ENCODE assay signal across 21 cellular contexts in genomic region chr19:906480-906879, GRCh38. TPM values are rescaled to one million over a fixed set of nuclear protein-coding genes. Genes with fewer than 3 reads are reported as not detected.
A peak's percentile ranks its signal among the peaks of the same experiment; 100 is the strongest.
DNase-seq lines count a peak whose midpoint lies in the region; ATAC-seq, FAIRE-seq and TF ChIP-seq lines count a peak whose summit lies in the region.
"Had no signal": no experiment of that assay in that cellular context is flagged by ENCODE, and none has a peak within 500 bp of the region (broad histone marks: within the 10 kb centered on the region; RNA-seq: fewer than 3 reads in every experiment).

No MANE protein-coding gene starts in this region.

- no peaks in the 10 kb centered on the region for H3K27me3 Mint-ChIP-seq in activated T-cell treated with anti-CD3 and anti-CD28 coated beads, Interleukin-2, amount 50 U/mL, for 24 hours
- no peaks in the 10 kb centered on the region for H3K27me3 Mint-ChIP-seq in type B pancreatic cell

- no peak overlapping the region for H3K4me3 Mint-ChIP-seq in activated T-cell treated with anti-CD3 and anti-CD28 coated beads, Interleukin-2, amount 50 U/mL, for 24 hours
- no peak overlapping the region for H3K4me3 Mint-ChIP-seq in stimulated activated effector memory CD8-positive, alpha-beta T cell treated with anti-CD3 and anti-CD28 coated beads, Interleukin-12 subunit alpha, Interleukin-12 subunit beta, amount 100 ng/mL, for 72 hours
- H3K4me3 Mint-ChIP-seq in type B pancreatic cell, result no peak overlapping the region
- H3K4me3 Mint-ChIP-seq: mesothelial cell of epicardium, WTC11 had no signal

- H3K4me1 Mint-ChIP-seq in activated T-cell treated with anti-CD3 and anti-CD28 coated beads, Interleukin-2, amount 50 U/mL, for 24 hours (ENCODE audit: low read depth), result peaks cover 60% of the 10 kb centered on the region
- H3K4me1 Mint-ChIP-seq in stimulated activated effector memory CD8-positive, alpha-beta T cell treated with anti-CD3 and anti-CD28 coated beads, Interleukin-12 subunit alpha, Interleukin-12 subunit beta, amount 100 ng/mL, for 72 hours, result peaks cover 29% of the 10 kb centered on the region
- peaks cover 12% of the 10 kb centered on the region for H3K4me1 Mint-ChIP-seq in type B pancreatic cell (ENCODE audit: unreplicated experiment)

- H3K27ac Mint-ChIP-seq in activated T-cell treated with anti-CD3 and anti-CD28 coated beads, Interleukin-2, amount 50 U/mL, for 24 hours, result peak overlapping the region; percentile 91
- H3K27ac Mint-ChIP-seq in activated naive CD4-positive, alpha-beta T cell treated with anti-CD3 and anti-CD28 coated beads, Interleukin-2, amount 50 U/mL, for 72 hours, result peak overlapping the region; percentile 95 to 97
- H3K27ac Mint-ChIP-seq in stimulated activated effector memory CD8-positive, alpha-beta T cell treated with anti-CD3 and anti-CD28 coated beads, Interleukin-12 subunit alpha, Interleukin-12 subunit beta, amount 100 ng/mL, for 72 hours, result peak overlapping the region; percentile 37
- H3K27ac Mint-ChIP-seq in type B pancreatic cell, result no peak overlapping the region
- H3K27ac Mint-ChIP-seq: mesothelial cell of epicardium, WTC11 had no signal

- H3K9me3 Mint-ChIP-seq in activated T-cell treated with anti-CD3 and anti-CD28 coated beads, Interleukin-2, amount 50 U/mL, for 24 hours, result no peaks in the 10 kb centered on the region
- H3K9me3 Mint-ChIP-seq in activated naive CD4-positive, alpha-beta T cell treated with anti-CD3 and anti-CD28 coated beads, Interleukin-2, amount 50 U/mL, for 72 hours, result no peaks in the 10 kb centered on the region
- H3K9me3 Mint-ChIP-seq in stimulated activated effector memory CD8-positive, alpha-beta T cell treated with anti-CD3 and anti-CD28 coated beads, Interleukin-12 subunit alpha, Interleukin-12 subunit beta, amount 100 ng/mL, for 72 hours, result no peaks in the 10 kb centered on the region
- H3K9me3 Mint-ChIP-seq in type B pancreatic cell, result no peaks in the 10 kb centered on the region
- H3K9me3 Mint-ChIP-seq: mesothelial cell of epicardium, WTC11 had no signal

- peak in 1 of 2 donors; percentile 43 for ATAC-seq in activated naive CD4-positive, alpha-beta T cell treated with anti-CD3 and anti-CD28 coated beads, Interleukin-2, amount 50 U/mL, for 72 hours
- ATAC-seq in stimulated activated effector memory CD8-positive, alpha-beta T cell treated with anti-CD3 and anti-CD28 coated beads, Interleukin-12 subunit alpha, Interleukin-12 subunit beta, amount 100 ng/mL, for 72 hours, result no peak
- ATAC-seq: gastrocnemius medialis, HCT116, left colon, Right ventricle myocardium inferior, WTC11 had no signal

- peaks cover 43% of the 10 kb centered on the region for H3K36me3 Mint-ChIP-seq in activated T-cell treated with anti-CD3 and anti-CD28 coated beads, Interleukin-2, amount 50 U/mL, for 24 hours (ENCODE audit: low read depth)
- H3K36me3 Mint-ChIP-seq in activated naive CD4-positive, alpha-beta T cell treated with anti-CD3 and anti-CD28 coated beads, Interleukin-2, amount 50 U/mL, for 72 hours, result peaks cover 0 to 9% of the 10 kb centered on the region in 2 donors
- peaks cover 60% of the 10 kb centered on the region for H3K36me3 Mint-ChIP-seq in stimulated activated effector memory CD8-positive, alpha-beta T cell treated with anti-CD3 and anti-CD28 coated beads, Interleukin-12 subunit alpha, Interleukin-12 subunit beta, amount 100 ng/mL, for 72 hours
- no peaks in the 10 kb centered on the region for H3K36me3 Mint-ChIP-seq in type B pancreatic cell

- no peak for DNase-seq in activated T-cell treated with anti-CD3 and anti-CD28 coated beads, Interleukin-2, amount 50 U/mL, for 24 hours
- DNase-seq in activated T-cell treated with anti-CD3 and anti-CD28 coated beads for 4 hours (no peak), GM18507 (ENCODE audit: extremely low spot score, insufficient read length, low read depth) (no peak), type B pancreatic cell (ENCODE audit: extremely low spot score, unreplicated experiment) (no peak), NCI-H748 (lab: John Stamatoyannopoulos, UW; ENCODE audit: unreplicated experiment) (no peak), glomerular visceral epithelial cell (ENCODE audit: extremely low spot score) (no peak)
- no peak for DNase-seq in activated naive CD4-positive, alpha-beta T cell treated with anti-CD3 and anti-CD28 coated beads, Interleukin-2, amount 50 U/mL, for 72 hours (ENCODE audit: low spot score in 2 of 2)
- no peak for DNase-seq in stimulated activated effector memory CD8-positive, alpha-beta T cell treated with anti-CD3 and anti-CD28 coated beads, Interleukin-12 subunit alpha, Interleukin-12 subunit beta, amount 100 ng/mL, for 72 hours (ENCODE audit: low spot score in 2 of 2)
- DNase-seq: ACHN; activated CD8-positive, alpha-beta memory T cell treated with anti-CD3 and anti-CD28 coated beads, Interleukin-2, amount 50 U/mL, for 48 hours; adrenal gland; gastrocnemius medialis; NCI-H1092; NCI-H2081; NCI-H510A; tibial artery had no signal

- no peak for TF ChIP-seq CTCF in type B pancreatic cell (conservative IDR thresholded peaks at IDR 0.05)

- peak; percentile 46 for FAIRE-seq in GM18507 (lab: Jason Lieb, UNC)

RNA-seq across cellular contexts. Expression of gene R3HDM4, which starts 6.5 kb away (rescaled TPM):
- total RNA-seq in activated naive CD4-positive, alpha-beta T cell treated with anti-CD3 and anti-CD28 coated beads, Interleukin-2, amount 50 U/mL, for 72 hours, result 100 to 1,000 TPM in 1 of 2 donors, 10 to 100 TPM in 1; 98.3 to 102 TPM
- total RNA-seq in type B pancreatic cell (ENCODE audit: low replicate concordance), result 48.8 and 56.7 TPM in 2 replicates

RNA-seq across cellular contexts. Expression of gene KISS1R, which starts 10.7 kb away (rescaled TPM):
- total RNA-seq in activated naive CD4-positive, alpha-beta T cell treated with anti-CD3 and anti-CD28 coated beads, Interleukin-2, amount 50 U/mL, for 72 hours, result 10 to 100 TPM; 10.9 to 32.4 TPM
- total RNA-seq in type B pancreatic cell (ENCODE audit: low replicate concordance), result 1.2 and 2.2 TPM in 2 replicates
- total RNA-seq: gastrocnemius medialis, left colon, Right ventricle myocardium inferior had no signal

RNA-seq across cellular contexts. Expression of gene RNU6-9, which starts 13.2 kb away (rescaled TPM):
- total RNA-seq in activated naive CD4-positive, alpha-beta T cell treated with anti-CD3 and anti-CD28 coated beads, Interleukin-2, amount 50 U/mL, for 72 hours, result not detected
- total RNA-seq in type B pancreatic cell (ENCODE audit: low replicate concordance), result not detected in 2 replicates
- total RNA-seq: adrenal gland, gastrocnemius medialis, left colon, mesothelial cell of epicardium, Right ventricle myocardium inferior, WTC11 had no signal

RNA-seq across cellular contexts. Expression of gene MED16, which starts 13.5 kb away (rescaled TPM):
- 10 to 100 TPM; 42.0 to 61.8 TPM for total RNA-seq in activated naive CD4-positive, alpha-beta T cell treated with anti-CD3 and anti-CD28 coated beads, Interleukin-2, amount 50 U/mL, for 72 hours
- 59.6 and 74.2 TPM in 2 replicates for total RNA-seq in type B pancreatic cell (ENCODE audit: low replicate concordance)

RNA-seq across cellular contexts. Expression of gene ARID3A, which starts 19.4 kb away (rescaled TPM):
- 10 to 100 TPM; 22.4 to 35.7 TPM for total RNA-seq in activated naive CD4-positive, alpha-beta T cell treated with anti-CD3 and anti-CD28 coated beads, Interleukin-2, amount 50 U/mL, for 72 hours
- total RNA-seq in type B pancreatic cell (ENCODE audit: low replicate concordance), result 83.0 and 124 TPM in 2 replicates
